Comparison of ENCODE assay signal across 18 cellular contexts in genomic region chr2:165815742-165816141, GRCh38. TPM values are rescaled to one million over a fixed set of nuclear protein-coding genes. Genes with fewer than 3 reads are reported as not detected.
DNase-seq lines count a peak whose midpoint lies in the region; ATAC-seq, FAIRE-seq and TF ChIP-seq lines count a peak whose summit lies in the region.
"Had no signal": no experiment of that assay in that cellular context is flagged by ENCODE, and none has a peak within 500 bp of the region (broad histone marks: within the 10 kb centered on the region; RNA-seq: fewer than 3 reads in every experiment).

No MANE protein-coding gene starts in this region.

- H3K4me3 ChIP-seq in endodermal cell (ENCODE audit: low read length), result no peak overlapping the region
- H3K4me3 ChIP-seq: lower lobe of right lung, SJSA1, thoracic aorta had no signal

- no peak for TF ChIP-seq POLR2A in GM12892 (IDR thresholded peaks at IDR 0.05; ENCODE audit: low read depth, low read length)

- intact Hi-C loops in activated B cell treated with CpG ODN at 0.5 μM for 24 hours (cut with micrococcal nuclease), result loop anchor here (1.0 kb wide), 1 partner anchor 21 kb away; the partner anchor contains the start of gene GALNT3

- FAIRE-seq in GM12892 (lab: Jason Lieb, UNC), result no peak

- H3K27me3 Mint-ChIP-seq in activated B cell treated with CpG ODN at 0.5 μM for 24 hours (no peaks in the 10 kb centered on the region), endodermal cell (ENCODE audit: insufficient read depth) (peaks cover 9% of the 10 kb centered on the region)
- H3K27me3 Mint-ChIP-seq: activated CD4-positive, alpha-beta memory T cell treated with anti-CD3 and anti-CD28 coated beads for 36 hours; activated naive CD8-positive, alpha-beta T cell treated with anti-CD3 and anti-CD28 coated beads, Interleukin-2, amount 10 ng/mL, durations not matched to agents 7 days and 5 days had no signal

- H3K27ac Mint-ChIP-seq in activated B cell treated with CpG ODN at 0.5 μM for 24 hours, result peak overlapping the region; percentile 84
- no peak overlapping the region for H3K27ac Mint-ChIP-seq in endodermal cell
- H3K27ac Mint-ChIP-seq: activated CD4-positive, alpha-beta memory T cell treated with anti-CD3 and anti-CD28 coated beads for 36 hours; activated naive CD8-positive, alpha-beta T cell treated with anti-CD3 and anti-CD28 coated beads, Interleukin-2, amount 10 ng/mL, durations not matched to agents 7 days and 5 days had no signal

- no peak overlapping the region for H3K9ac ChIP-seq in endodermal cell (ENCODE audit: extremely low read depth, low read length, poor library complexity, severe bottlenecking)

- CTCF ChIA-PET in activated B cell treated with CpG ODN at 0.5 μM for 24 hours (lab: Charles Lee), result interaction anchor here (0.8 to 1.4 kb wide), 2 partner anchors 59 to 117 kb away, joined by 3 to 5 read pairs; no protein-coding TSS in a partner anchor

- peaks cover 58% of the 10 kb centered on the region for H3K4me1 Mint-ChIP-seq in activated B cell treated with CpG ODN at 0.5 μM for 24 hours
- no peaks in the 10 kb centered on the region for H3K4me1 Mint-ChIP-seq in endodermal cell
- H3K4me1 Mint-ChIP-seq: activated naive CD8-positive, alpha-beta T cell treated with anti-CD3 and anti-CD28 coated beads, Interleukin-2, amount 10 ng/mL, durations not matched to agents 7 days and 5 days had no signal

- POLR2A ChIA-PET in activated B cell treated with CpG ODN at 0.5 μM for 24 hours (lab: Charles Lee), result interaction anchor here (0.6 to 3.7 kb wide), 2 partner anchors 21 to 61 kb away, joined by 3 to 23 read pairs; partner anchors contain the start of gene GALNT3

- peaks cover 2% of the 10 kb centered on the region for H3K27me3 ChIP-seq in endodermal cell (ENCODE audit: control insufficient read depth, insufficient read depth, low read length, poor library complexity, severe bottlenecking)
- H3K27me3 ChIP-seq: SJSA1 had no signal

- H3K27ac ChIP-seq in endodermal cell (ENCODE audit: low read depth, low read length), result no peak overlapping the region
- H3K27ac ChIP-seq: lower lobe of right lung, SJSA1, thoracic aorta had no signal

- H3K9me3 Mint-ChIP-seq in activated B cell treated with CpG ODN at 0.5 μM for 24 hours (no peaks in the 10 kb centered on the region), endodermal cell (no peaks in the 10 kb centered on the region)
- H3K9me3 Mint-ChIP-seq: activated CD4-positive, alpha-beta memory T cell treated with anti-CD3 and anti-CD28 coated beads for 36 hours; activated naive CD8-positive, alpha-beta T cell treated with anti-CD3 and anti-CD28 coated beads, Interleukin-2, amount 10 ng/mL, durations not matched to agents 7 days and 5 days had no signal

- H3K36me3 Mint-ChIP-seq in activated B cell treated with CpG ODN at 0.5 μM for 24 hours (ENCODE audit: low read depth) (no peaks in the 10 kb centered on the region), endodermal cell (ENCODE audit: low read depth) (no peaks in the 10 kb centered on the region)
- H3K36me3 Mint-ChIP-seq: activated CD4-positive, alpha-beta memory T cell treated with anti-CD3 and anti-CD28 coated beads for 36 hours; activated naive CD8-positive, alpha-beta T cell treated with anti-CD3 and anti-CD28 coated beads, Interleukin-2, amount 10 ng/mL, durations not matched to agents 7 days and 5 days had no signal

- H3K4me1 ChIP-seq in endodermal cell (ENCODE audit: control insufficient read depth, insufficient read depth, low read length), result no peaks in the 10 kb centered on the region
- H3K4me1 ChIP-seq: Caco-2, lower lobe of right lung, SJSA1 had no signal

- no peaks in the 10 kb centered on the region for H3K9me3 ChIP-seq in endodermal cell (ENCODE audit: control insufficient read depth, low read length)
- H3K9me3 ChIP-seq: Caco-2, lower lobe of right lung, SJSA1, thoracic aorta had no signal

- H3K36me3 ChIP-seq in endodermal cell (ENCODE audit: control insufficient read depth, insufficient read depth, low read length), result no peaks in the 10 kb centered on the region
- H3K36me3 ChIP-seq: lower lobe of right lung, SJSA1, thoracic aorta had no signal

- no peak for TF ChIP-seq CTCF in activated B cell treated with CpG ODN at 0.5 μM for 24 hours (IDR thresholded peaks at IDR 0.05)
- no peak for TF ChIP-seq CTCF in endodermal cell (conservative IDR thresholded peaks at IDR 0.05)

- peak overlapping the region; percentile 56 for H3K4me3 Mint-ChIP-seq in activated B cell treated with CpG ODN at 0.5 μM for 24 hours
- no peak overlapping the region for H3K4me3 Mint-ChIP-seq in endodermal cell
- H3K4me3 Mint-ChIP-seq: activated CD4-positive, alpha-beta memory T cell treated with anti-CD3 and anti-CD28 coated beads for 36 hours; activated naive CD8-positive, alpha-beta T cell treated with anti-CD3 and anti-CD28 coated beads, Interleukin-2, amount 10 ng/mL, durations not matched to agents 7 days and 5 days had no signal

- peak; percentile 70 for ATAC-seq in GM18873 (IDR thresholded peaks at IDR 0.05; ENCODE audit: low FRiP score, unreplicated experiment)
- ATAC-seq in GM21717 (IDR thresholded peaks at IDR 0.05; ENCODE audit: unreplicated experiment), result peak; percentile 77
- peak; percentile 74 for ATAC-seq in HG03354 (IDR thresholded peaks at IDR 0.05; ENCODE audit: poor library complexity, severe bottlenecking, unreplicated experiment)
- ATAC-seq in activated B cell treated with CpG ODN at 0.5 μM for 24 hours (ENCODE audit: low read depth), result peak; percentile 74
- ATAC-seq: lower lobe of right lung had no signal

- DNase-seq in activated B cell treated with CpG ODN at 0.5 μM for 24 hours, result no peak
- DNase-seq in GM12892 (ENCODE audit: insufficient read length), result no peak
- no peak for DNase-seq in DMS53 treated with DMSO at 0.1 percent for 48 hours (lab: John Stamatoyannopoulos, UW; ENCODE audit: unreplicated experiment)
- DNase-seq in ureter (ENCODE audit: low spot score), result no peak
- DNase-seq in endodermal cell, result no peak
- DNase-seq: activated CD4-positive, alpha-beta memory T cell treated with anti-CD3 and anti-CD28 coated beads for 36 hours; activated naive CD8-positive, alpha-beta T cell treated with anti-CD3 and anti-CD28 coated beads, Interleukin-2, amount 10 ng/mL, durations not matched to agents 7 days and 5 days; Caco-2; dermis blood vessel endothelial cell; lower lobe of right lung; NCI-H187 treated with DMSO at 0.1 percent for 48 hours; posterior cingulate gyrus; stimulated activated CD4-positive, alpha-beta T cell treated with anti-CD3 and anti-CD28 coated beads, Interleukin-4, amount 100 ng/mL, for 4 hours had no signal

RNA-seq across cellular contexts. Expression of gene GALNT3, which starts 21.7 kb away (rescaled TPM):
- total RNA-seq in activated B cell treated with CpG ODN at 0.5 μM for 24 hours (13.2 and 14.4 TPM in 2 replicates), ureter (41.5 TPM), endodermal cell (1 to 10 TPM; 9.3 to 9.7 TPM)
- polyA plus RNA-seq in GM12892 (2012; ENCODE audit: missing spikeins), result 1.3 TPM
- 1.1 TPM for polyA plus RNA-seq in endodermal cell (2013, experiment 1 of 2)
- polyA plus RNA-seq in endodermal cell (2013, experiment 2 of 2), result 1.1 TPM
